In the genomic region with DNA sequence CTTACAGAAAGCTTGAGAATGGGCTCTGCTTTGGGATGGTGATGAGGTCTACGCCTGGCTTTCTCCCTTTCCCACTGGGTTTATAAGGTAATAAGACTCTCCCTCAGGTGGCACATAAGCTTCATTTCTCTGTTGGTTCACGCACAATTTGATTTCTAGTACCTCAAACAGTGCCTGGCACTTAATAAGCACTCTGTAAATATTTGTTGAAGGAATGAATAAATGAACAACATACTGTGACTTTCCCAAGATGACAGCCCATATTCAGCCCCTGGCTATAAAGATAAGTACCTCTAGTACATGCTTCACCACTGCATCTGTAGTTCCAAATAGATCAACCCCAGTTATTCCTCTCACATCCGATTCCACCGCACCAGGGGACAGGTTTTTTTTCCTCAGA, we compare ENCODE assay signal across 21 cellular contexts. TPM values are rescaled to one million over a fixed set of nuclear protein-coding genes. Genes with fewer than 3 reads are reported as not detected.
DNase-seq lines count a peak whose midpoint lies in the region; ATAC-seq, FAIRE-seq and TF ChIP-seq lines count a peak whose summit lies in the region.
"Had no signal": no experiment of that assay in that cellular context is flagged by ENCODE, and none has a peak within 500 bp of the region (broad histone marks: within the 10 kb centered on the region; RNA-seq: fewer than 3 reads in every experiment).

No MANE protein-coding gene starts in this region.

- H3K27ac ChIP-seq in pancreas: no peak overlapping the region
- H3K27ac ChIP-seq: 22Rv1, epithelial cell of prostate, foreskin keratinocyte, psoas muscle, skin epidermis had no signal

- intact Hi-C loops in pancreas (cut with DNase I) (no loop called here), Caco-2 (cut with micrococcal nuclease; ENCODE audit: unreplicated experiment) (no loop called here)

- H3K9me3 ChIP-seq in pancreas: no peaks in the 10 kb centered on the region
- H3K9me3 ChIP-seq in Caco-2: no peaks in the 10 kb centered on the region
- H3K9me3 ChIP-seq: psoas muscle had no signal

- WGBS in pancreas, 2 donors: 44 to 45% methylated on average over 4 of the region's 4 CpGs

- TF ChIP-seq CTCF in pancreas (IDR thresholded peaks at IDR 0.05): no peak
- no peak for TF ChIP-seq CTCF in Caco-2 (IDR thresholded peaks at IDR 0.05; ENCODE audit: insufficient read depth in 1 of 2, low read depth in 1 of 2, low read length in 1 of 2, severe bottlenecking in 1 of 2, unreplicated experiment in 1 of 2)

- POLR2A ChIA-PET in Caco-2 (lab: Charles Lee): no interaction called here

- no TSS peak for BruUV-seq in Caco-2 (replicated peaks; lab: Mats Ljungman, UMichigan)

- H3K27me3 ChIP-seq in pancreas (no peaks in the 10 kb centered on the region), Caco-2 (replicated peaks; ENCODE audit: control insufficient read depth, insufficient read depth, low read length) (no peaks in the 10 kb centered on the region)
- H3K27me3 ChIP-seq: foreskin keratinocyte had no signal

- peaks cover 0 to 9% (median 6%) of the 10 kb centered on the region in 3 donors for H3K4me1 ChIP-seq in pancreas
- H3K4me1 ChIP-seq in Caco-2: no peaks in the 10 kb centered on the region
- H3K4me1 ChIP-seq: psoas muscle had no signal

- no peak for FAIRE-seq in pancreas (lab: Jason Lieb, UNC)
- FAIRE-seq: D721Med, GM12892 had no signal

- ATAC-seq in pancreas (peak; percentile 66 to 90 (median 74)), HG03521 (IDR thresholded peaks at IDR 0.05; ENCODE audit: unreplicated experiment) (no peak)
- ATAC-seq: foreskin keratinocyte, psoas muscle had no signal

- H3K4me1 Mint-ChIP-seq in Caco-2 (ENCODE audit: low read depth, unreplicated experiment): no peaks in the 10 kb centered on the region

- H3K27me3 Mint-ChIP-seq in Caco-2 (ENCODE audit: insufficient read depth, unreplicated experiment): no peaks in the 10 kb centered on the region

- H3K4me3 ChIP-seq in pancreas (no peak overlapping the region), Caco-2 (ENCODE audit: low read depth, low read length) (no peak overlapping the region)
- H3K4me3 ChIP-seq: psoas muscle, skin epidermis had no signal

- H3K4me3 Mint-ChIP-seq in Caco-2 (ENCODE audit: unreplicated experiment): no peak overlapping the region
- H3K4me3 Mint-ChIP-seq: nephron had no signal

- H3K27ac Mint-ChIP-seq in Caco-2 (ENCODE audit: unreplicated experiment): no peak overlapping the region
- H3K27ac Mint-ChIP-seq: nephron had no signal

- peak; percentile 4 for DNase-seq in NCI-H1105 treated with DMSO at 0.1 percent for 48 hours (lab: John Stamatoyannopoulos, UW)
- DNase-seq in NCI-H1105 (lab: John Stamatoyannopoulos, UW): no peak
- DNase-seq in NCI-H146 (lab: John Stamatoyannopoulos, UW): peak; percentile 91
- DNase-seq in NCI-H345 treated with DMSO at 0.1 percent for 48 hours (lab: John Stamatoyannopoulos, UW; ENCODE audit: unreplicated experiment): peak; percentile 98
- DNase-seq in pancreas: no peak
- no peak for DNase-seq in Caco-2
- DNase-seq in inferior parietal cortex (ENCODE audit: extremely low spot score): no peak
- DNase-seq: activated CD4-positive, alpha-beta T cell treated with anti-CD3 and anti-CD28 coated beads, Interleukin-2, amount 50 U/mL, for 4 hours; foreskin keratinocyte; NCI-H446; psoas muscle; stimulated activated CD4-positive, alpha-beta T cell treated with anti-CD3 and anti-CD28 coated beads, Interleukin-4, amount 100 ng/mL, for 1 hour; T-helper 1 cell had no signal

- H3K36me3 Mint-ChIP-seq in Caco-2 (ENCODE audit: insufficient read depth, unreplicated experiment): peaks cover 92% of the 10 kb centered on the region

- no peaks in the 10 kb centered on the region for H3K9me3 Mint-ChIP-seq in Caco-2 (ENCODE audit: unreplicated experiment)
- H3K9me3 Mint-ChIP-seq: nephron had no signal

- peaks cover 0 to 60% (median 19%) of the 10 kb centered on the region in 3 donors for H3K36me3 ChIP-seq in pancreas
- H3K36me3 ChIP-seq in Caco-2 (ENCODE audit: control insufficient read depth, insufficient read depth, low read length): no peaks in the 10 kb centered on the region

- CTCF ChIA-PET in Caco-2 (lab: Charles Lee): no interaction called here

RNA-seq across cellular contexts. Expression of a gene that starts 17.8 kb away (rescaled TPM):
- total RNA-seq in pancreas (100 to 1,000 TPM in 1 of 6 donors, 10 to 100 TPM in 5; 61.1 to 114 (median 83.4) TPM), Caco-2 (2022) (153 and 155 TPM in 2 replicates)
- polyA plus RNA-seq in pancreas: 10 to 100 TPM; 34.7 to 50.4 TPM

RNA-seq across cellular contexts. Expression of a gene that starts 17.9 kb away (rescaled TPM):
- 10 to 100 TPM; 47.4 to 64.7 (median 49.6) TPM for total RNA-seq in pancreas
- 10 to 100 TPM; 29.7 to 56.4 TPM for polyA plus RNA-seq in pancreas
- 89.5 and 102 TPM in 2 replicates for total RNA-seq in Caco-2 (2022)

RNA-seq across cellular contexts. Expression of a gene that starts 40.3 kb away (rescaled TPM):
- 10 to 100 TPM; 15.0 to 27.9 (median 22.6) TPM for total RNA-seq in pancreas
- 10 to 100 TPM in 1 of 2 donors, 1 to 10 TPM in 1; 6.8 to 18.0 TPM for polyA plus RNA-seq in pancreas
- total RNA-seq in Caco-2 (2022): 56.3 and 59.3 TPM in 2 replicates

RNA-seq across cellular contexts. Expression of a gene that starts 41.6 kb away (rescaled TPM):
- total RNA-seq in pancreas (not detected), Caco-2 (2022) (0.28 and 0.36 TPM in 2 replicates)
- polyA plus RNA-seq in pancreas: under 1 TPM; 0.11 to 0.14 TPM
- total RNA-seq: dermis microvascular lymphatic vessel endothelial cell had no signal

Comparison
In these comparisons a context has a peak if more than half of its experiments do, and no peak if none do; other contexts are left out.
1. DNase-seq: peak in NCI-H1105 treated with DMSO at 0.1 percent for 48 hours (single experiment), NCI-H146 (single experiment) and NCI-H345 treated with DMSO at 0.1 percent for 48 hours (single experiment); none in NCI-H1105 (single experiment), pancreas (0 of 6), Caco-2 (0 of 2) and inferior parietal cortex (single experiment).